In the genomic region with DNA sequence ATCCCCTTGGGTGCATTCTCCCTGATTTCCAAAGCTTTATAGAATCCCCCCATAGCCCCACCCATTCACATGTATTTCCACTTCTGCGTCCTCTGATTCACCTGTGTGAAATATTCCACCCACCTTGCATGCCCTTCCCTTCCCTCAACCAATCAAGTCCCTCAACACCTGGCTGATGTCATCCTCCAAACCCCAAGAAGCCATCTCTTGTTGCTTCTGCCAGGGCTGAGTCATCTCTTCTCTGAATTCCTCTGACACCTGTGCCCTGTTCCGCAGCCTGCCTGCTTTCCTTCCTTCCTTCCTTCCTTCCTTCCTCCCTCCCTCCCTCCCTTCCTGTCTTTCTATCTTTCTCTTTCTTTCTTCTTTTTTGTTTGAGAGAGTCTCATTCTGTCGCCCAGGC, we compare ENCODE assay signal across 27 cellular contexts. TPM values are rescaled to one million over a fixed set of nuclear protein-coding genes. Genes with fewer than 3 reads are reported as not detected.
"Had no signal": no experiment of that assay in that cellular context is flagged by ENCODE, and none has a peak within 500 bp of the region (broad histone marks: within the 10 kb centered on the region; RNA-seq: fewer than 3 reads in every experiment).

No MANE protein-coding gene starts in this region.

- H3K4me3 ChIP-seq: colonic mucosa, dorsolateral prefrontal cortex, esophagus squamous epithelium, gastroesophageal sphincter, heart right ventricle, lower lobe of right lung, stomach, suprapubic skin, tibial nerve had no signal

- H3K9me3 ChIP-seq: colonic mucosa, esophagus squamous epithelium, gastroesophageal sphincter, heart right ventricle, lower lobe of right lung, stomach, suprapubic skin, tibial nerve had no signal

- H3K4me1 ChIP-seq: colonic mucosa had no signal

- H3K36me3 ChIP-seq: colonic mucosa, esophagus squamous epithelium, gastroesophageal sphincter, heart right ventricle, lower lobe of right lung, stomach, suprapubic skin, tibial nerve had no signal

- ATAC-seq: activated CD4-positive, alpha-beta T cell treated with anti-CD3 and anti-CD28 coated beads for 36 hours; activated naive CD4-positive, alpha-beta T cell treated with anti-CD3 and anti-CD28 coated beads, Interleukin-2, amount 50 U/mL, for 72 hours; activated T-helper 17 cell treated with anti-CD3 and anti-CD28 coated beads, Interleukin-2, amount 50 U/mL, for 72 hours; effector memory CD8-positive, alpha-beta T cell; gastroesophageal sphincter; heart right ventricle; lower lobe of right lung; sciatic nerve; stimulated activated memory B cell treated with anti-CD40 and anti-IgM and Interleukin-4, amounts not matched to agents 10 μg/mL and 1 μg/mL and 100 μg/mL, for 72 hours had no signal

- DNase-seq: activated B cell treated with CpG ODN at 0.5 μM for 24 hours; activated CD4-positive, alpha-beta T cell treated with anti-CD3 and anti-CD28 coated beads for 36 hours; activated CD4-positive, alpha-beta T cell treated with anti-CD3 and anti-CD28 coated beads, Interleukin-2, amount 50 U/mL, for 4 hours; activated CD8-positive, alpha-beta memory T cell treated with anti-CD3 and anti-CD28 coated beads for 24 hours; activated CD8-positive, alpha-beta memory T cell treated with anti-CD3 and anti-CD28 coated beads, Interleukin-2, amount 50 U/mL, for 4 hours; activated T-cell treated with anti-CD3 and anti-CD28 coated beads, Interleukin-2, amount 50 U/mL, for 24 hours; aorta; colonic mucosa; dorsolateral prefrontal cortex; effector memory CD8-positive, alpha-beta T cell; esophagus squamous epithelium; heart right ventricle; lower lobe of right lung; naive B cell; occipital lobe; posterior cingulate gyrus; small intestine; stimulated activated CD4-positive, alpha-beta T cell treated with anti-CD3 and anti-CD28 coated beads, Interleukin-2, amount 100 ng/mL, for 24 hours; stomach had no signal

- H3K27ac ChIP-seq: colonic mucosa, dorsolateral prefrontal cortex, esophagus squamous epithelium, gastroesophageal sphincter, heart right ventricle, lower lobe of right lung, stomach, suprapubic skin, tibial nerve had no signal

RNA-seq across cellular contexts. Expression of a gene that starts 9.9 kb away (rescaled TPM):
- total RNA-seq: activated CD4-positive, alpha-beta T cell treated with anti-CD3 and anti-CD28 coated beads for 36 hours; activated naive CD4-positive, alpha-beta T cell treated with anti-CD3 and anti-CD28 coated beads, Interleukin-2, amount 50 U/mL, for 72 hours; activated T-helper 17 cell treated with anti-CD3 and anti-CD28 coated beads, Interleukin-2, amount 50 U/mL, for 72 hours; endothelial cell of umbilical vein had no signal
